Comparison of ENCODE assay signal across 8 cellular contexts in the genomic region with DNA sequence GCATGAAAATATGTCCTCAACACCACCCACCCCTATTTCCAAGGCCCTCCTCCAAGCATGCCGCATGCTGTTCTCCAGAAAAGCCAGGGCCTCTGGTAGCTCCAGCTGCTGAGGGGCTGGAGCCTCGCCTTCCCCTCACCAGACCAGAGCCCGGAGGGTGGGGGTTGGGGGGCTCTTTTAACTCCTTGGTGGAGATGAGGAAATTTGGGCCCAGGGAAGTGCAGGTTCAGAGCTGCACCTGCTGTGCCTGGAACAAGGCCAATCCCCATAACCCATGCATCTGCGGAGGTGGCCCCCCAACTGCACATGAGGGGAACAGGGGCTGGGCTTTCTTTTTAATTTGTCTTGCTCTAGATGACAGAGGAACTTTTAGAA. TPM values are rescaled to one million over a fixed set of nuclear protein-coding genes. Genes with fewer than 3 reads are reported as not detected.
A peak's percentile ranks its signal among the peaks of the same experiment; 100 is the strongest.
DNase-seq lines count a peak whose midpoint lies in the region; ATAC-seq and TF ChIP-seq lines count a peak whose summit lies in the region.

No MANE protein-coding gene starts in this region.

- no peaks in the 10 kb centered on the region for H3K36me3 ChIP-seq in CD4-positive, alpha-beta memory T cell (ENCODE audit: insufficient read depth, low read length)
- H3K36me3 ChIP-seq in OCI-LY1 (ENCODE audit: insufficient read depth, low read length): no peaks in the 10 kb centered on the region
- H3K36me3 ChIP-seq in osteoblast (ENCODE audit: insufficient read depth, low read length): peaks cover 3% of the 10 kb centered on the region
- H3K36me3 ChIP-seq in ovary: no peaks in the 10 kb centered on the region

- TF ChIP-seq EP300 in ovary (IDR thresholded peaks at IDR 0.05): no peak

- intact Hi-C loops in CD4-positive, alpha-beta memory T cell (cut with micrococcal nuclease): loop anchor here (5.0 to 10.0 kb wide), 3 partner anchors 122 to 555 kb away; partner anchors contain the start of gene RSRP1
- intact Hi-C loops in ovary (cut with DNase I): loop anchor here in 3 of 4 donors (5.0 to 10.0 kb wide), 5 partner anchors 55 to 1387 kb away; partner anchors contain the start of gene STPG1 (in 1 of the 3)

- no peaks in the 10 kb centered on the region for H3K9me3 ChIP-seq in CD4-positive, alpha-beta memory T cell (ENCODE audit: control insufficient read depth in 1 of 2, low read length in 2 of 2)
- H3K9me3 ChIP-seq in OCI-LY1 (ENCODE audit: low read length) (no peaks in the 10 kb centered on the region), osteoblast (ENCODE audit: low read depth, low read length) (no peaks in the 10 kb centered on the region), ovary (no peaks in the 10 kb centered on the region)

- H2AFZ ChIP-seq in OCI-LY1 (ENCODE audit: low read length) (no peak overlapping the region), osteoblast (ENCODE audit: low read length) (peak overlapping the region; percentile 91)

- no peaks in the 10 kb centered on the region for H3F3A ChIP-seq in OCI-LY1 (ENCODE audit: insufficient read depth, low read length)

- H4K20me1 ChIP-seq in OCI-LY1 (ENCODE audit: insufficient read depth, low read length) (no peaks in the 10 kb centered on the region), osteoblast (ENCODE audit: insufficient read depth, low read length) (peaks cover 7% of the 10 kb centered on the region)

- DNase-seq in CD4-positive, alpha-beta memory T cell: no peak
- DNase-seq in endothelial cell (ENCODE audit: low spot score): no peak
- DNase-seq in osteoblast (ENCODE audit: insufficient read length, low spot score, missing footprints): peak; percentile 81
- no peak for DNase-seq in ovary
- no peak for DNase-seq in erythroblast (lab: John Stamatoyannopoulos, UW)
- DNase-seq in anterior cingulate cortex (lab: John Stamatoyannopoulos, UW): no peak

- H3K36me3 Mint-ChIP-seq in CD4-positive, alpha-beta memory T cell: peaks cover 0 to 3% of the 10 kb centered on the region in 2 donors
- peaks cover 11% of the 10 kb centered on the region for H3K36me3 Mint-ChIP-seq in endothelial cell (ENCODE audit: low read depth, unreplicated experiment)

- POLR2A ChIA-PET in CD4-positive, alpha-beta memory T cell (lab: Charles Lee; ENCODE audit: partially characterized antibody): interaction anchor here (0.7 to 5.3 kb wide), 7 partner anchors 11 to 295 kb away, joined by 3 to 37 read pairs (median 5); partner anchors contain the start of gene MTFR1L

- peaks cover 43 to 82% (median 65%) of the 10 kb centered on the region in 4 donors for H3K4me1 Mint-ChIP-seq in CD4-positive, alpha-beta memory T cell
- H3K4me1 Mint-ChIP-seq in endothelial cell (ENCODE audit: unreplicated experiment): peaks cover 52% of the 10 kb centered on the region

- 35 to 50% (median 48%) methylated on average over 4 of the region's 4 CpGs for WGBS in ovary, 3 donors

- H3K4me2 ChIP-seq in OCI-LY1 (ENCODE audit: low read length) (peak overlapping the region; percentile 54), osteoblast (ENCODE audit: insufficient read depth, low read length) (peak overlapping the region; percentile 78)

- H3K9me2 ChIP-seq in OCI-LY1 (ENCODE audit: low read depth, low read length): no peaks in the 10 kb centered on the region

- H3K4me3 Mint-ChIP-seq in CD4-positive, alpha-beta memory T cell: peak overlapping the region; percentile 71 to 82 (median 74)
- H3K4me3 Mint-ChIP-seq in endothelial cell (ENCODE audit: unreplicated experiment): peak overlapping the region; percentile 86

- H3K27me3 Mint-ChIP-seq in CD4-positive, alpha-beta memory T cell: peaks cover 0 to 2% of the 10 kb centered on the region in 2 donors
- peaks cover 7% of the 10 kb centered on the region for H3K27me3 Mint-ChIP-seq in endothelial cell (ENCODE audit: unreplicated experiment)

- H3K27ac Mint-ChIP-seq in CD4-positive, alpha-beta memory T cell: peak overlapping the region; percentile 61 to 88 (median 75)
- peak overlapping the region; percentile 72 for H3K27ac Mint-ChIP-seq in endothelial cell (ENCODE audit: unreplicated experiment)

- CTCF ChIA-PET in CD4-positive, alpha-beta memory T cell (lab: Charles Lee; ENCODE audit: partially characterized antibody): interaction anchor here (1.6 to 13.3 kb wide), 4 partner anchors 11 to 188 kb away, joined by 3 to 218 read pairs (median 37); no protein-coding TSS in a partner anchor

- no peak overlapping the region for H3K4me3 ChIP-seq in CD4-positive, alpha-beta memory T cell (ENCODE audit: low read length in 2 of 2)
- peak overlapping the region; percentile 49 for H3K4me3 ChIP-seq in OCI-LY1 (ENCODE audit: low read depth, low read length, poor library complexity, severe bottlenecking)
- peak overlapping the region; percentile 71 for H3K4me3 ChIP-seq in osteoblast (ENCODE audit: insufficient read depth, low read length)
- no peak overlapping the region for H3K4me3 ChIP-seq in ovary

- ATAC-seq in GM18870 (IDR thresholded peaks at IDR 0.05; ENCODE audit: unreplicated experiment): no peak

- TF ChIP-seq CTCF in OCI-LY1 (IDR thresholded peaks at IDR 0.05; ENCODE audit: low read length): no peak
- TF ChIP-seq CTCF in endothelial cell (IDR thresholded peaks at IDR 0.05; ENCODE audit: unreplicated experiment): no peak
- TF ChIP-seq CTCF in osteoblast (IDR thresholded peaks at IDR 0.05; ENCODE audit: extremely low read depth, low read depth, low read length): no peak
- no peak for TF ChIP-seq CTCF in ovary (IDR thresholded peaks at IDR 0.05)

- peaks cover 0 to 3% (median 0%) of the 10 kb centered on the region in 8 donors for H3K9me3 Mint-ChIP-seq in CD4-positive, alpha-beta memory T cell
- no peaks in the 10 kb centered on the region for H3K9me3 Mint-ChIP-seq in endothelial cell (ENCODE audit: unreplicated experiment)

- no peaks in the 10 kb centered on the region for H3K27me3 ChIP-seq in CD4-positive, alpha-beta memory T cell (ENCODE audit: insufficient read depth, low read length)
- H3K27me3 ChIP-seq in OCI-LY1 (ENCODE audit: insufficient read depth, low read length) (no peaks in the 10 kb centered on the region), osteoblast (ENCODE audit: insufficient read depth, low read length) (no peaks in the 10 kb centered on the region), ovary (no peaks in the 10 kb centered on the region)

- H3K27ac ChIP-seq in CD4-positive, alpha-beta memory T cell (ENCODE audit: low read depth, low read length): no peak overlapping the region
- no peak overlapping the region for H3K27ac ChIP-seq in OCI-LY1 (ENCODE audit: low read depth, low read length, poor library complexity, severe bottlenecking)
- H3K27ac ChIP-seq in osteoblast (ENCODE audit: low read depth, low read length): no peak overlapping the region
- H3K27ac ChIP-seq in ovary: peak overlapping the region in 1 of 2 donors; percentile 59

- peaks cover 72% of the 10 kb centered on the region for H3K4me1 ChIP-seq in CD4-positive, alpha-beta memory T cell (ENCODE audit: insufficient read depth, low read length)
- H3K4me1 ChIP-seq in OCI-LY1 (ENCODE audit: insufficient read depth, low read length, severe bottlenecking) (peaks cover 34% of the 10 kb centered on the region), osteoblast (ENCODE audit: insufficient read depth, low read length) (peaks cover 31% of the 10 kb centered on the region), ovary (ENCODE audit: insufficient read depth) (peaks cover 5% of the 10 kb centered on the region)

- H3K9ac ChIP-seq in OCI-LY1 (ENCODE audit: low read length): peak overlapping the region; percentile 14; the same call in 1 of the 2 replicates

- H3K79me2 ChIP-seq in OCI-LY1 (ENCODE audit: insufficient read depth, low read length) (no peaks in the 10 kb centered on the region), osteoblast (ENCODE audit: insufficient read depth, low read length) (peaks cover 28% of the 10 kb centered on the region)

- TF ChIP-seq POLR2A in ovary (IDR thresholded peaks at IDR 0.05) (no peak), erythroblast (IDR thresholded peaks at IDR 0.05; ENCODE audit: low read length) (no peak)

RNA-seq across cellular contexts. Expression of gene SELENON, which starts 0.7 kb away (rescaled TPM):
- total RNA-seq in CD4-positive, alpha-beta memory T cell: 10 to 100 TPM; 24.8 to 26.2 TPM
- 1 to 10 TPM in 1 of 2 donors, under 1 TPM in 1; 0.65 to 6.5 TPM for polyA plus RNA-seq in CD4-positive, alpha-beta memory T cell
- total RNA-seq in endothelial cell (ENCODE audit: unreplicated experiment) (284 TPM), osteoblast (33.7 and 45.1 TPM in 2 replicates), ovary (100 to 1,000 TPM in 1 of 7 donors, 10 to 100 TPM in 6; 13.9 to 139 (median 69.2) TPM)
- polyA plus RNA-seq in ovary: 10 to 100 TPM; 45.7 to 51.9 TPM

RNA-seq across cellular contexts. Expression of gene MTFR1L, which starts 20.4 kb away (rescaled TPM):
- total RNA-seq in CD4-positive, alpha-beta memory T cell: 10 to 100 TPM; 53.3 to 57.2 TPM
- 10 to 100 TPM; 27.5 to 58.4 TPM for polyA plus RNA-seq in CD4-positive, alpha-beta memory T cell
- 48.1 TPM for total RNA-seq in endothelial cell (ENCODE audit: unreplicated experiment)
- 46.6 and 47.4 TPM in 2 replicates for total RNA-seq in osteoblast
- 100 to 1,000 TPM in 2 of 7 donors, 10 to 100 TPM in 5; 55.5 to 113 (median 97.4) TPM for total RNA-seq in ovary
- 10 to 100 TPM; 73.0 to 97.1 TPM for polyA plus RNA-seq in ovary

RNA-seq across cellular contexts. Expression of gene AUNIP, which starts 59.9 kb away (rescaled TPM):
- total RNA-seq in CD4-positive, alpha-beta memory T cell: not detected
- polyA plus RNA-seq in CD4-positive, alpha-beta memory T cell: not detected
- total RNA-seq in endothelial cell (ENCODE audit: unreplicated experiment) (3.3 TPM), osteoblast (0.72 and 0.88 TPM in 2 replicates), ovary (under 1 TPM in 6 of 7 donors, not detected in 1; 0.35 to 0.75 (median 0.44) TPM)
- polyA plus RNA-seq in ovary: under 1 TPM; 0.23 to 0.45 TPM

Comparison
In these comparisons a context has a peak if more than half of its experiments do, and no peak if none do; other contexts are left out.
1. H3K4me3 ChIP-seq: peak in OCI-LY1 (single experiment) and osteoblast (single experiment); none in CD4-positive, alpha-beta memory T cell (0 of 2) and ovary (single experiment).